ENCODE assay signal across 14 cellular contexts in the genomic region with DNA sequence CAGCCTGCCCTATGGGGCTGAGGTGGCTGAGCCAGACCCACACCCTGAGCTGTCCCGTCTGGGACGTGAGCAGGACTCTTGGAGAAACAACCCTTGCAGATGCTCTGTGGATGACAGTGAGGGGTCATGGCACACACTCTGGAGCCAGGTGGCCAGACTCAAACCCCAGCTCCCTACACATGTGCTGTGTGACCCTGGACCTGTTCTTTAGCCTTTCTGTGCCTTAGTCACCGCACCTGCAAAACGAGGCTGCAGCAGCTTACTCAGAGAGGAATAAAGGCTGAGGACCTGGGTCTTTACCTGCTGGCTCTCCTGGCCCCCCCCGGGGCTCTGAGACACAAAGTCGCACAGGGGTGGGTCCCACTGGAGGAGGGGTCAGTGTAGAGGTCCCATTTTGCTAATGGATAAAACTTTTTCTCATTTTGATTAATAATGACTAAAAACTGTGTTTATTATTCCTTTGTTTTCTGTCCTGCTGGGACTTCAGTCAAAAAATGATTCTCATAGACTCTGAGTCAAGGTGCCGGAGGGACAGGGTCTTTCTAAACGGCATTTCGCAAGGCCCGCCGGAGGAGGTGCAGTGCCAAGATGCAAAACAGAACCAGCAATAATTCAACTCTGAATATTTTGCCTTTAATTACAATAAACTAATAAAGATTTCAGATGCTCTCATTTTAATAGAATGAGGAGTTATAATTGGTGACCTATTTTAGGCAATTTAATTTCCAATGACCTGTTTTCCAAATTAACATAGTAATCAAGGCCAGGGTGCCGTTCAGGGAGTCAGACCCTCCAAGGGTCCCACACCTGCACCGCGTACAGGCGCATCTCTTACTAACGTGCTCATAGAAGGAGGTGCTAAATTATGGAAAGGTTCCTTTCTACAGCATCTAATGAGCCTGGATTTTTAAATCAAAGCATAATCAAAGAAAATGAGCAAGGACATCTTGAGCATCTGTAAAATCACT.
A peak's percentile ranks its signal among the peaks of the same experiment; 100 is the strongest.
DNase-seq lines count a peak whose midpoint lies in the region; ATAC-seq and TF ChIP-seq lines count a peak whose summit lies in the region.
"Had no signal": no experiment of that assay in that cellular context is flagged by ENCODE, and none has a peak within 500 bp of the region (broad histone marks: within the 10 kb centered on the region; RNA-seq: fewer than 3 reads in every experiment).

No MANE protein-coding gene starts in this region.

- H3K23ac ChIP-seq in neuronal stem cell (ENCODE audit: low read depth, low read length, poor library complexity): no peak overlapping the region

- TF ChIP-seq CTCF in chondrocyte (IDR thresholded peaks at IDR 0.05): no peak

- H4K91ac ChIP-seq in neuronal stem cell (ENCODE audit: low read depth, low read length, poor library complexity): no peak overlapping the region

- H3K4me3 ChIP-seq in right cardiac atrium (ENCODE audit: low read length) (no peak overlapping the region), neuronal stem cell (ENCODE audit: low read length in 2 of 2) (no peak overlapping the region)
- H3K4me3 ChIP-seq: HAP-1 had no signal

- intact Hi-C loops in right cardiac atrium (cut with DNase I) (no loop called here), left ventricle myocardium superior (cut with micrococcal nuclease) (no loop called here)

- H3K4me3 Mint-ChIP-seq in chondrocyte (ENCODE audit: unreplicated experiment): no peak overlapping the region
- no peak overlapping the region for H3K4me3 Mint-ChIP-seq in stimulated activated naive CD8-positive, alpha-beta T cell treated with anti-CD3 and anti-CD28 coated beads, Interleukin-15, amount 100 ng/mL, for 72 hours
- H3K4me3 Mint-ChIP-seq: CD4-positive, CD25-positive, alpha-beta regulatory T cell had no signal

- H4K8ac ChIP-seq in neuronal stem cell (ENCODE audit: low read depth, low read length): no peak overlapping the region

- H2BK120ac ChIP-seq in neuronal stem cell (ENCODE audit: low read depth, low read length): no peak overlapping the region

- no peaks in the 10 kb centered on the region for H3K36me3 ChIP-seq in neuronal stem cell (replicated peaks in 1 of 2; ENCODE audit: control insufficient read depth in 2 of 2, insufficient read depth in 2 of 2, low read length in 2 of 2)
- H3K36me3 ChIP-seq: HAP-1 had no signal

- no peak overlapping the region for H2BK5ac ChIP-seq in neuronal stem cell (ENCODE audit: low read length)

- H3K27ac ChIP-seq in right cardiac atrium (ENCODE audit: low read length) (no peak overlapping the region), neuronal stem cell (replicated peaks; ENCODE audit: low read length) (no peak overlapping the region)

- H3K9me3 ChIP-seq in right cardiac atrium (ENCODE audit: control insufficient read depth, low read length) (no peaks in the 10 kb centered on the region), neuronal stem cell (replicated peaks in 1 of 2; ENCODE audit: control insufficient read depth in 2 of 2, insufficient read depth in 1 of 2, low read depth in 1 of 2, low read length in 2 of 2) (no peaks in the 10 kb centered on the region)
- H3K9me3 ChIP-seq: HAP-1 had no signal

- H2BK15ac ChIP-seq in neuronal stem cell (ENCODE audit: low read length): no peak overlapping the region

- H3K18ac ChIP-seq in neuronal stem cell (ENCODE audit: low read length): peak overlapping the region; percentile 7

- H3K27me3 ChIP-seq in right cardiac atrium (ENCODE audit: control insufficient read depth, insufficient read depth) (no peaks in the 10 kb centered on the region), neuronal stem cell (ENCODE audit: control insufficient read depth in 3 of 3, insufficient read depth in 3 of 3, low read depth in 1 of 3, low read length in 3 of 3) (peaks cover 0 to 62% (median 0%) of the 10 kb centered on the region in 3 experiments)

- H3K14ac ChIP-seq in neuronal stem cell (ENCODE audit: low read length): peak overlapping the region; percentile 82

- no peaks in the 10 kb centered on the region for H3K9me3 Mint-ChIP-seq in chondrocyte (ENCODE audit: low read depth)
- H3K9me3 Mint-ChIP-seq in stimulated activated naive CD8-positive, alpha-beta T cell treated with anti-CD3 and anti-CD28 coated beads, Interleukin-15, amount 100 ng/mL, for 72 hours: peaks cover under 1 to 4% of the 10 kb centered on the region in 2 donors

- H2AK5ac ChIP-seq in neuronal stem cell (ENCODE audit: low read depth, low read length): no peak overlapping the region

- no peaks in the 10 kb centered on the region for H3K36me3 Mint-ChIP-seq in chondrocyte (ENCODE audit: low read depth)
- H3K36me3 Mint-ChIP-seq: CD4-positive, CD25-positive, alpha-beta regulatory T cell had no signal

- H3K4me1 ChIP-seq in right cardiac atrium (ENCODE audit: control insufficient read depth, insufficient read depth, low read length) (no peaks in the 10 kb centered on the region), neuronal stem cell (ENCODE audit: control insufficient read depth in 2 of 2, insufficient read depth in 1 of 2, low read depth in 1 of 2, low read length in 2 of 2) (no peaks in the 10 kb centered on the region)
- H3K4me1 ChIP-seq: HAP-1 had no signal

- no peak overlapping the region for H2AFZ ChIP-seq in neuronal stem cell (ENCODE audit: low read length)

- ATAC-seq in right cardiac atrium: no peak
- no peak for ATAC-seq in left ventricle myocardium superior
- no peak for ATAC-seq in HG03432 (IDR thresholded peaks at IDR 0.05; ENCODE audit: unreplicated experiment)
- no peak for ATAC-seq in stimulated activated naive CD8-positive, alpha-beta T cell treated with anti-CD3 and anti-CD28 coated beads, Interleukin-15, amount 100 ng/mL, for 72 hours

- H3K27me3 Mint-ChIP-seq in chondrocyte (ENCODE audit: low read depth): peaks cover 32% of the 10 kb centered on the region
- peaks cover 59% of the 10 kb centered on the region for H3K27me3 Mint-ChIP-seq in stimulated activated naive CD8-positive, alpha-beta T cell treated with anti-CD3 and anti-CD28 coated beads, Interleukin-15, amount 100 ng/mL, for 72 hours

- no peak overlapping the region for H3K4ac ChIP-seq in neuronal stem cell (ENCODE audit: low read length)

- no peak overlapping the region for H2BK12ac ChIP-seq in neuronal stem cell (ENCODE audit: low read length)

- DNase-seq in right cardiac atrium: peak in 2 of 3 donors; percentile 4 to 8
- no peak for DNase-seq in left ventricle myocardium superior
- peak; percentile 25 for DNase-seq in chondrocyte (ENCODE audit: low spot score)
- no peak for DNase-seq in neuronal stem cell (ENCODE audit: low spot score)
- no peak for DNase-seq in NAMALWA (ENCODE audit: low spot score)
- DNase-seq in stimulated activated naive CD8-positive, alpha-beta T cell treated with anti-CD3 and anti-CD28 coated beads, Interleukin-15, amount 100 ng/mL, for 72 hours: no peak
- DNase-seq in T-helper 1 cell: no peak
- DNase-seq: 8988T; ACHN; CD4-positive, CD25-positive, alpha-beta regulatory T cell; DMS53; GF-D8 had no signal

- H3K27ac Mint-ChIP-seq in chondrocyte (ENCODE audit: unreplicated experiment): no peak overlapping the region
- H3K27ac Mint-ChIP-seq in stimulated activated naive CD8-positive, alpha-beta T cell treated with anti-CD3 and anti-CD28 coated beads, Interleukin-15, amount 100 ng/mL, for 72 hours: no peak overlapping the region
- H3K27ac Mint-ChIP-seq: CD4-positive, CD25-positive, alpha-beta regulatory T cell had no signal

- WGBS in right cardiac atrium: 75% methylated on average over 16 of the region's 16 CpGs
- WGBS in neuronal stem cell (ENCODE audit: extremely low coverage in 2 of 2, insufficient read length in 2 of 2, insufficient replicate concordance in 1 of 2), 2 donors: no CpG with 5 or more reads among the region's 16 CpGs

- H3K4me1 Mint-ChIP-seq in chondrocyte (ENCODE audit: low read depth): peaks cover 13% of the 10 kb centered on the region
- no peaks in the 10 kb centered on the region for H3K4me1 Mint-ChIP-seq in stimulated activated naive CD8-positive, alpha-beta T cell treated with anti-CD3 and anti-CD28 coated beads, Interleukin-15, amount 100 ng/mL, for 72 hours

- H3K4me2 ChIP-seq in neuronal stem cell (ENCODE audit: insufficient read depth, low read length, poor library complexity, severe bottlenecking): peak overlapping the region; percentile 11

- H3K79me1 ChIP-seq in neuronal stem cell (ENCODE audit: low read depth, low read length): no peaks in the 10 kb centered on the region

- no peak overlapping the region for H3K9ac ChIP-seq in neuronal stem cell (ENCODE audit: low read depth, low read length, poor library complexity)

Comparison
In these comparisons a context has a peak if more than half of its experiments do, and no peak if none do; other contexts are left out.
1. DNase-seq: peak in right cardiac atrium (2 of 3) and chondrocyte (single experiment); none in left ventricle myocardium superior (single experiment), neuronal stem cell (single experiment), NAMALWA (single experiment), stimulated activated naive CD8-positive, alpha-beta T cell treated with anti-CD3 and anti-CD28 coated beads, Interleukin-15, amount 100 ng/mL, for 72 hours (0 of 2) and T-helper 1 cell (0 of 5).